ENCODE assay signal across 25 cellular contexts in genomic region chr11:70054020-70054419, GRCh38. TPM values are rescaled to one million over a fixed set of nuclear protein-coding genes. Genes with fewer than 3 reads are reported as not detected.
"Had no signal": no experiment of that assay in that cellular context is flagged by ENCODE, and none has a peak within 500 bp of the region (broad histone marks: within the 10 kb centered on the region; RNA-seq: fewer than 3 reads in every experiment).

No MANE protein-coding gene starts in this region.

- H3K27me3 ChIP-seq: ascending aorta, body of pancreas, MG63 had no signal

- H3K9me3 ChIP-seq: body of pancreas had no signal

- H3K4me1 ChIP-seq: ascending aorta, body of pancreas had no signal

- H3K4me3 ChIP-seq: ascending aorta, body of pancreas, MG63 had no signal

- H3K27ac ChIP-seq: ascending aorta, body of pancreas had no signal

- DNase-seq: activated CD4-positive, alpha-beta T cell treated with anti-CD3 and anti-CD28 coated beads, Interleukin-2, amount 10 ng/mL, durations not matched to agents 24 days and 14 days; activated CD4-positive, alpha-beta T cell treated with anti-CD3 and anti-CD28 coated beads, Interleukin-2, amount 50 U/mL, for 48 hours; activated CD4-positive, CD25-positive, alpha-beta regulatory T cell treated with anti-CD3 and anti-CD28 coated beads, Interleukin-2, amount 50 U/mL, for 72 hours; activated naive CD4-positive, alpha-beta T cell treated with Interleukin-2 at 50 U/mL for 16 hours; activated naive CD8-positive, alpha-beta T cell treated with anti-CD3 and anti-CD28 coated beads, Interleukin-2, amount 50 U/mL, for 24 hours; activated T-cell treated with anti-CD3 and anti-CD28 coated beads, Interleukin-2, amount 50 U/mL, for 1 hour; amniotic stem cell; body of pancreas; MG63; MV-4-11; NCI-H1092 treated with DMSO at 0.1 percent for 48 hours; NCI-H1417 treated with DMSO at 0.1 percent for 48 hours; NCI-H1694; NCI-H2029; NCI-H2107; NCI-H2171 treated with DMSO at 0.1 percent for 48 hours; NCI-H345; NCI-H510A; NCI-H526 treated with DMSO at 0.1 percent for 48 hours; NCI-H82; SIG-M5; T-helper 17 cell; T-helper 9 cell had no signal

- H3K36me3 ChIP-seq: ascending aorta, MG63 had no signal

RNA-seq across cellular contexts. Expression of gene ANO1, which starts 24.1 kb away (rescaled TPM):
- total RNA-seq: activated CD4-positive, alpha-beta T cell treated with anti-CD3 and anti-CD28 coated beads, Interleukin-2, amount 10 ng/mL, durations not matched to agents 24 days and 14 days; OCI-LY7 had no signal
